ENCODE assay signal across 8 cellular contexts in genomic region chr6:63636516-63636968, GRCh38. TPM values are rescaled to one million over a fixed set of nuclear protein-coding genes. Genes with fewer than 3 reads are reported as not detected.
DNase-seq lines count a peak whose midpoint lies in the region; ATAC-seq, FAIRE-seq and TF ChIP-seq lines count a peak whose summit lies in the region.

No MANE protein-coding gene starts in this region.

- peak overlapping the region; percentile 100 for H3K27ac Mint-ChIP-seq in activated CD4-positive, alpha-beta T cell treated with anti-CD3 and anti-CD28 coated beads, Interleukin-2, amount 10 ng/mL, durations not matched to agents 24 days and 14 days

- 0 to 1% methylated on average over 23 of the region's 23 CpGs for WGBS in ectodermal cell, 2 experiments

- H3K4me1 ChIP-seq in ectodermal cell (ENCODE audit: control insufficient read depth, insufficient read depth, low read length): peaks cover 14% of the 10 kb centered on the region

- H3K36me3 ChIP-seq in ectodermal cell (ENCODE audit: control insufficient read depth, insufficient read depth, low read length): no peaks in the 10 kb centered on the region

- H3K9me3 ChIP-seq in ectodermal cell (ENCODE audit: control insufficient read depth, low read length): no peaks in the 10 kb centered on the region

- peak; percentile 76 for FAIRE-seq in GM12892 (lab: Jason Lieb, UNC)

- peak overlapping the region; percentile 92 for H3K4me3 ChIP-seq in ectodermal cell (ENCODE audit: insufficient read depth, low read depth, low read length)

- no peak for TF ChIP-seq POLR2A in GM12892 (IDR thresholded peaks at IDR 0.05; ENCODE audit: low read depth, low read length)

- H3K27me3 Mint-ChIP-seq in activated CD4-positive, alpha-beta T cell treated with anti-CD3 and anti-CD28 coated beads, Interleukin-2, amount 10 ng/mL, durations not matched to agents 24 days and 14 days: peaks cover 6% of the 10 kb centered on the region

- H3K9me3 Mint-ChIP-seq in activated CD4-positive, alpha-beta T cell treated with anti-CD3 and anti-CD28 coated beads, Interleukin-2, amount 10 ng/mL, durations not matched to agents 24 days and 14 days: no peaks in the 10 kb centered on the region

- H3K4me1 Mint-ChIP-seq in activated CD4-positive, alpha-beta T cell treated with anti-CD3 and anti-CD28 coated beads, Interleukin-2, amount 10 ng/mL, durations not matched to agents 24 days and 14 days: peaks cover 37% of the 10 kb centered on the region

- H3K27ac ChIP-seq in ectodermal cell (ENCODE audit: insufficient read depth, low read depth, low read length, poor library complexity, severe bottlenecking): peak overlapping the region; percentile 96

- H3K36me3 Mint-ChIP-seq in activated CD4-positive, alpha-beta T cell treated with anti-CD3 and anti-CD28 coated beads, Interleukin-2, amount 10 ng/mL, durations not matched to agents 24 days and 14 days (ENCODE audit: low read depth): peaks cover 12% of the 10 kb centered on the region

- intact Hi-C loops in activated CD4-positive, alpha-beta T cell treated with anti-CD3 and anti-CD28 coated beads, Interleukin-2, amount 10 ng/mL, durations not matched to agents 24 days and 14 days (cut with micrococcal nuclease): loop anchor here (2.0 kb wide), 1 partner anchor 14 kb away; no protein-coding TSS in a partner anchor

- DNase-seq in GM12892 (ENCODE audit: insufficient read length): no peak
- peak; percentile 74 for DNase-seq in NCI-H2171 treated with DMSO at 0.1 percent for 48 hours (lab: John Stamatoyannopoulos, UW)
- peak; percentile 82 for DNase-seq in activated CD4-positive, alpha-beta T cell treated with anti-CD3 and anti-CD28 coated beads, Interleukin-2, amount 10 ng/mL, durations not matched to agents 24 days and 14 days
- DNase-seq in medulla oblongata (ENCODE audit: extremely low spot score): peak; percentile 82
- peak; percentile 25 for DNase-seq in stimulated activated CD8-positive, alpha-beta memory T cell treated with anti-CD3 and anti-CD28 coated beads, Interleukin-12 subunit alpha, Interleukin-12 subunit beta, amount 100 ng/mL, for 1 hour (ENCODE audit: low read depth)

- peaks cover 28% of the 10 kb centered on the region for H3K27me3 ChIP-seq in ectodermal cell (ENCODE audit: control insufficient read depth, insufficient read depth, low read length, poor library complexity, severe bottlenecking)

- H3K4me3 Mint-ChIP-seq in activated CD4-positive, alpha-beta T cell treated with anti-CD3 and anti-CD28 coated beads, Interleukin-2, amount 10 ng/mL, durations not matched to agents 24 days and 14 days: peak overlapping the region; percentile 100

- ATAC-seq in HG02885 (IDR thresholded peaks at IDR 0.05; ENCODE audit: poor library complexity, unreplicated experiment): peak; percentile 16
- ATAC-seq in GM19467 (IDR thresholded peaks at IDR 0.05; ENCODE audit: unreplicated experiment): no peak

RNA-seq across cellular contexts. Expression of gene PHF3, which starts 0.9 kb away (rescaled TPM):
- polyA plus RNA-seq in GM12892 (2012; ENCODE audit: missing spikeins): 23.3 TPM
- 39.1 and 39.2 TPM in 2 replicates for total RNA-seq in activated CD4-positive, alpha-beta T cell treated with anti-CD3 and anti-CD28 coated beads, Interleukin-2, amount 10 ng/mL, durations not matched to agents 24 days and 14 days
- 52.4 TPM for polyA plus RNA-seq in ectodermal cell (2013, experiment 1 of 4)
- 49.8 TPM for polyA plus RNA-seq in ectodermal cell (2013, experiment 2 of 4)
- 36.4 TPM for polyA plus RNA-seq in ectodermal cell (2013, experiment 3 of 4)
- 42.2 TPM for polyA plus RNA-seq in ectodermal cell (2013, experiment 4 of 4)
